2 cellular contexts compared by ENCODE assay signal in the genomic region with DNA sequence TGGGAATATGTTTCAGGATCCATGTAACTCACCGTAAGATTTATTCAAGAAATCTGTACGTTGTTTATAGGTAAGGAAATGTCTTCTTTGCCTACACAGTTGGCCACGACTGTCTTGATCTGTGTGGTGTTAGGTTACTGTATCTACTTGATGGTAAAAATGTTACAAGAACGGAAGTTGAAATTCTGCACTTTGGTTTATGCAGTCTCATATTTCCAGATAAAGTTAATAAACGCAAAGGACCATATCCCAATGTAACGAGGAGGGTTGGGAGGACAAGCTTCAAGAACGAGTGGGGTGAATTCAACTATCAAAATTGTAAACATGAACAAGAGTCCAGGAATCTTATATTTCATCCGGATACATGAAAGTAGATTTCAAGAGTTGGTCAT.
A peak's percentile ranks its signal among the peaks of the same experiment; 100 is the strongest.
TF ChIP-seq lines count a peak whose summit lies in the region.

No MANE protein-coding gene starts in this region.

TF ChIP-seq in HCT116, 20 proteins besides CTCF, POLR2A, EP300 and RAD21:
- TF ChIP-seq SIN3A (IDR thresholded peaks at IDR 0.05; ENCODE audit: low read depth) (no peak), JUND (IDR thresholded peaks at IDR 0.05) (no peak), EZH2phosphoT487 (IDR thresholded peaks at IDR 0.05; ENCODE audit: borderline replicate concordance) (no peak), TCF7L2 (IDR thresholded peaks at IDR 0.05; ENCODE audit: borderline replicate concordance, extremely low read depth, insufficient read depth, insufficient read length) (no peak), ELF1 (IDR thresholded peaks at IDR 0.05; ENCODE audit: borderline replicate concordance, low read depth) (no peak), FOSL1 (IDR thresholded peaks at IDR 0.05; ENCODE audit: low read depth) (no peak), YY1 (IDR thresholded peaks at IDR 0.05; ENCODE audit: extremely low read depth, insufficient replicate concordance, low read depth, low read length) (no peak), CEBPB (IDR thresholded peaks at IDR 0.05; ENCODE audit: low read depth) (no peak), EZH2 (IDR thresholded peaks at IDR 0.05) (no peak), SRF (IDR thresholded peaks at IDR 0.05; ENCODE audit: low read depth) (no peak), ZFX (IDR thresholded peaks at IDR 0.05) (no peak), POLR2AphosphoS5 (IDR thresholded peaks at IDR 0.05; ENCODE audit: low read depth, low read length) (no peak), ZNF274 (IDR thresholded peaks at IDR 0.05; ENCODE audit: low read depth, low read length) (no peak)
- TF ChIP-seq, protein P1, sequence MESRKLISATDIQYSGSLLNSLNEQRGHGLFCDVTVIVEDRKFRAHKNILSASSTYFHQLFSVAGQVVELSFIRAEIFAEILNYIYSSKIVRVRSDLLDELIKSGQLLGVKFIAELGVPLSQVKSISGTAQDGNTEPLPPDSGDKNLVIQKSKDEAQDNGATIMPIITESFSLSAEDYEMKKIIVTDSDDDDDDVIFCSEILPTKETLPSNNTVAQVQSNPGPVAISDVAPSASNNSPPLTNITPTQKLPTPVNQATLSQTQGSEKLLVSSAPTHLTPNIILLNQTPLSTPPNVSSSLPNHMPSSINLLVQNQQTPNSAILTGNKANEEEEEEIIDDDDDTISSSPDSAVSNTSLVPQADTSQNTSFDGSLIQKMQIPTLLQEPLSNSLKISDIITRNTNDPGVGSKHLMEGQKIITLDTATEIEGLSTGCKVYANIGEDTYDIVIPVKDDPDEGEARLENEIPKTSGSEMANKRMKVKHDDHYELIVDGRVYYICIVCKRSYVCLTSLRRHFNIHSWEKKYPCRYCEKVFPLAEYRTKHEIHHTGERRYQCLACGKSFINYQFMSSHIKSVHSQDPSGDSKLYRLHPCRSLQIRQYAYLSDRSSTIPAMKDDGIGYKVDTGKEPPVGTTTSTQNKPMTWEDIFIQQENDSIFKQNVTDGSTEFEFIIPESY (IDR thresholded peaks at IDR 0.05; ENCODE audit: extremely low read depth, insufficient replicate concordance, low read length), result no peak
- TF ChIP-seq, protein P2, sequence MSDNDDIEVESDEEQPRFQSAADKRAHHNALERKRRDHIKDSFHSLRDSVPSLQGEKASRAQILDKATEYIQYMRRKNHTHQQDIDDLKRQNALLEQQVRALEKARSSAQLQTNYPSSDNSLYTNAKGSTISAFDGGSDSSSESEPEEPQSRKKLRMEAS (IDR thresholded peaks at IDR 0.05), result no peak
- TF ChIP-seq, protein P3, sequence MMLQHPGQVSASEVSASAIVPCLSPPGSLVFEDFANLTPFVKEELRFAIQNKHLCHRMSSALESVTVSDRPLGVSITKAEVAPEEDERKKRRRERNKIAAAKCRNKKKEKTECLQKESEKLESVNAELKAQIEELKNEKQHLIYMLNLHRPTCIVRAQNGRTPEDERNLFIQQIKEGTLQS (IDR thresholded peaks at IDR 0.05), result no peak
- TF ChIP-seq, protein P4, sequence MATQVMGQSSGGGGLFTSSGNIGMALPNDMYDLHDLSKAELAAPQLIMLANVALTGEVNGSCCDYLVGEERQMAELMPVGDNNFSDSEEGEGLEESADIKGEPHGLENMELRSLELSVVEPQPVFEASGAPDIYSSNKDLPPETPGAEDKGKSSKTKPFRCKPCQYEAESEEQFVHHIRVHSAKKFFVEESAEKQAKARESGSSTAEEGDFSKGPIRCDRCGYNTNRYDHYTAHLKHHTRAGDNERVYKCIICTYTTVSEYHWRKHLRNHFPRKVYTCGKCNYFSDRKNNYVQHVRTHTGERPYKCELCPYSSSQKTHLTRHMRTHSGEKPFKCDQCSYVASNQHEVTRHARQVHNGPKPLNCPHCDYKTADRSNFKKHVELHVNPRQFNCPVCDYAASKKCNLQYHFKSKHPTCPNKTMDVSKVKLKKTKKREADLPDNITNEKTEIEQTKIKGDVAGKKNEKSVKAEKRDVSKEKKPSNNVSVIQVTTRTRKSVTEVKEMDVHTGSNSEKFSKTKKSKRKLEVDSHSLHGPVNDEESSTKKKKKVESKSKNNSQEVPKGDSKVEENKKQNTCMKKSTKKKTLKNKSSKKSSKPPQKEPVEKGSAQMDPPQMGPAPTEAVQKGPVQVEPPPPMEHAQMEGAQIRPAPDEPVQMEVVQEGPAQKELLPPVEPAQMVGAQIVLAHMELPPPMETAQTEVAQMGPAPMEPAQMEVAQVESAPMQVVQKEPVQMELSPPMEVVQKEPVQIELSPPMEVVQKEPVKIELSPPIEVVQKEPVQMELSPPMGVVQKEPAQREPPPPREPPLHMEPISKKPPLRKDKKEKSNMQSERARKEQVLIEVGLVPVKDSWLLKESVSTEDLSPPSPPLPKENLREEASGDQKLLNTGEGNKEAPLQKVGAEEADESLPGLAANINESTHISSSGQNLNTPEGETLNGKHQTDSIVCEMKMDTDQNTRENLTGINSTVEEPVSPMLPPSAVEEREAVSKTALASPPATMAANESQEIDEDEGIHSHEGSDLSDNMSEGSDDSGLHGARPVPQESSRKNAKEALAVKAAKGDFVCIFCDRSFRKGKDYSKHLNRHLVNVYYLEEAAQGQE (IDR thresholded peaks at IDR 0.05; ENCODE audit: low read depth), result no peak
TF ChIP-seq in HCT116: peak in this region for 0.

TF ChIP-seq in HepG2, 621 proteins besides CTCF, POLR2A, EP300 and RAD21 (continues in another document):
- TF ChIP-seq JUND (CRISPR knock-in tag; IDR thresholded peaks at IDR 0.05) (no peak), ERF (CRISPR knock-in tag; IDR thresholded peaks at IDR 0.05) (0 out of 2 replicates have a peak, but pooled peaks have one; percentile 3), KLF6 (CRISPR knock-in tag; IDR thresholded peaks at IDR 0.05) (0 out of 2 replicates have a peak, but pooled peaks have one; percentile 10), ZNF841 (CRISPR knock-in tag; IDR thresholded peaks at IDR 0.05; ENCODE audit: borderline replicate concordance) (no peak), SP4 (CRISPR knock-in tag; IDR thresholded peaks at IDR 0.05) (no peak), GFI1 (CRISPR knock-in tag; IDR thresholded peaks at IDR 0.05; ENCODE audit: borderline replicate concordance) (no peak), ARNT (IDR thresholded peaks at IDR 0.05) (no peak), TAF1 (CRISPR knock-in tag; IDR thresholded peaks at IDR 0.05) (0 out of 2 replicates have a peak, but pooled peaks have one; percentile 6), MIXL1 (CRISPR knock-in tag; IDR thresholded peaks at IDR 0.05) (0 out of 2 replicates have a peak, but pooled peaks have one; percentile 17), ZSCAN21 (CRISPR knock-in tag; IDR thresholded peaks at IDR 0.05; ENCODE audit: borderline replicate concordance) (0 out of 2 replicates have a peak, but pooled peaks have one; percentile 2), ZNF143 (CRISPR knock-in tag; IDR thresholded peaks at IDR 0.05) (no peak), ZNF564 (CRISPR knock-in tag; IDR thresholded peaks at IDR 0.05) (no peak), ZNF296 (CRISPR knock-in tag; conservative IDR thresholded peaks at IDR 0.05) (no peak), SIX1 (CRISPR knock-in tag; IDR thresholded peaks at IDR 0.05; ENCODE audit: borderline replicate concordance) (peak; percentile 89; the same call in 1 of the 2 replicates), AGO2 (optimal IDR thresholded peaks at IDR 0.05; ENCODE audit: low read depth, low read length) (no peak), CREM (IDR thresholded peaks at IDR 0.05) (no peak), CREM (CRISPR knock-in tag; IDR thresholded peaks at IDR 0.05) (no peak)
- TF ChIP-seq, protein P5, sequence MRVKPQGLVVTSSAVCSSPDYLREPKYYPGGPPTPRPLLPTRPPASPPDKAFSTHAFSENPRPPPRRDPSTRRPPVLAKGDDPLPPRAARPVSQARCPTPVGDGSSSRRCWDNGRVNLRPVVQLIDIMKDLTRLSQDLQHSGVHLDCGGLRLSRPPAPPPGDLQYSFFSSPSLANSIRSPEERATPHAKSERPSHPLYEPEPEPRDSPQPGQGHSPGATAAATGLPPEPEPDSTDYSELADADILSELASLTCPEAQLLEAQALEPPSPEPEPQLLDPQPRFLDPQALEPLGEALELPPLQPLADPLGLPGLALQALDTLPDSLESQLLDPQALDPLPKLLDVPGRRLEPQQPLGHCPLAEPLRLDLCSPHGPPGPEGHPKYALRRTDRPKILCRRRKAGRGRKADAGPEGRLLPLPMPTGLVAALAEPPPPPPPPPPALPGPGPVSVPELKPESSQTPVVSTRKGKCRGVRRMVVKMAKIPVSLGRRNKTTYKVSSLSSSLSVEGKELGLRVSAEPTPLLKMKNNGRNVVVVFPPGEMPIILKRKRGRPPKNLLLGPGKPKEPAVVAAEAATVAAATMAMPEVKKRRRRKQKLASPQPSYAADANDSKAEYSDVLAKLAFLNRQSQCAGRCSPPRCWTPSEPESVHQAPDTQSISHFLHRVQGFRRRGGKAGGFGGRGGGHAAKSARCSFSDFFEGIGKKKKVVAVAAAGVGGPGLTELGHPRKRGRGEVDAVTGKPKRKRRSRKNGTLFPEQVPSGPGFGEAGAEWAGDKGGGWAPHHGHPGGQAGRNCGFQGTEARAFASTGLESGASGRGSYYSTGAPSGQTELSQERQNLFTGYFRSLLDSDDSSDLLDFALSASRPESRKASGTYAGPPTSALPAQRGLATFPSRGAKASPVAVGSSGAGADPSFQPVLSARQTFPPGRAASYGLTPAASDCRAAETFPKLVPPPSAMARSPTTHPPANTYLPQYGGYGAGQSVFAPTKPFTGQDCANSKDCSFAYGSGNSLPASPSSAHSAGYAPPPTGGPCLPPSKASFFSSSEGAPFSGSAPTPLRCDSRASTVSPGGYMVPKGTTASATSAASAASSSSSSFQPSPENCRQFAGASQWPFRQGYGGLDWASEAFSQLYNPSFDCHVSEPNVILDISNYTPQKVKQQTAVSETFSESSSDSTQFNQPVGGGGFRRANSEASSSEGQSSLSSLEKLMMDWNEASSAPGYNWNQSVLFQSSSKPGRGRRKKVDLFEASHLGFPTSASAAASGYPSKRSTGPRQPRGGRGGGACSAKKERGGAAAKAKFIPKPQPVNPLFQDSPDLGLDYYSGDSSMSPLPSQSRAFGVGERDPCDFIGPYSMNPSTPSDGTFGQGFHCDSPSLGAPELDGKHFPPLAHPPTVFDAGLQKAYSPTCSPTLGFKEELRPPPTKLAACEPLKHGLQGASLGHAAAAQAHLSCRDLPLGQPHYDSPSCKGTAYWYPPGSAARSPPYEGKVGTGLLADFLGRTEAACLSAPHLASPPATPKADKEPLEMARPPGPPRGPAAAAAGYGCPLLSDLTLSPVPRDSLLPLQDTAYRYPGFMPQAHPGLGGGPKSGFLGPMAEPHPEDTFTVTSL (CRISPR knock-in tag; IDR thresholded peaks at IDR 0.05; ENCODE audit: borderline replicate concordance), result no peak
- TF ChIP-seq, protein P6, sequence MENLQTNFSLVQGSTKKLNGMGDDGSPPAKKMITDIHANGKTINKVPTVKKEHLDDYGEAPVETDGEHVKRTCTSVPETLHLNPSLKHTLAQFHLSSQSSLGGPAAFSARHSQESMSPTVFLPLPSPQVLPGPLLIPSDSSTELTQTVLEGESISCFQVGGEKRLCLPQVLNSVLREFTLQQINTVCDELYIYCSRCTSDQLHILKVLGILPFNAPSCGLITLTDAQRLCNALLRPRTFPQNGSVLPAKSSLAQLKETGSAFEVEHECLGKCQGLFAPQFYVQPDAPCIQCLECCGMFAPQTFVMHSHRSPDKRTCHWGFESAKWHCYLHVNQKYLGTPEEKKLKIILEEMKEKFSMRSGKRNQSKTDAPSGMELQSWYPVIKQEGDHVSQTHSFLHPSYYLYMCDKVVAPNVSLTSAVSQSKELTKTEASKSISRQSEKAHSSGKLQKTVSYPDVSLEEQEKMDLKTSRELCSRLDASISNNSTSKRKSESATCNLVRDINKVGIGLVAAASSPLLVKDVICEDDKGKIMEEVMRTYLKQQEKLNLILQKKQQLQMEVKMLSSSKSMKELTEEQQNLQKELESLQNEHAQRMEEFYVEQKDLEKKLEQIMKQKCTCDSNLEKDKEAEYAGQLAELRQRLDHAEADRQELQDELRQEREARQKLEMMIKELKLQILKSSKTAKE (CRISPR knock-in tag; IDR thresholded peaks at IDR 0.05; ENCODE audit: borderline replicate concordance), result no peak
- TF ChIP-seq, protein P7, sequence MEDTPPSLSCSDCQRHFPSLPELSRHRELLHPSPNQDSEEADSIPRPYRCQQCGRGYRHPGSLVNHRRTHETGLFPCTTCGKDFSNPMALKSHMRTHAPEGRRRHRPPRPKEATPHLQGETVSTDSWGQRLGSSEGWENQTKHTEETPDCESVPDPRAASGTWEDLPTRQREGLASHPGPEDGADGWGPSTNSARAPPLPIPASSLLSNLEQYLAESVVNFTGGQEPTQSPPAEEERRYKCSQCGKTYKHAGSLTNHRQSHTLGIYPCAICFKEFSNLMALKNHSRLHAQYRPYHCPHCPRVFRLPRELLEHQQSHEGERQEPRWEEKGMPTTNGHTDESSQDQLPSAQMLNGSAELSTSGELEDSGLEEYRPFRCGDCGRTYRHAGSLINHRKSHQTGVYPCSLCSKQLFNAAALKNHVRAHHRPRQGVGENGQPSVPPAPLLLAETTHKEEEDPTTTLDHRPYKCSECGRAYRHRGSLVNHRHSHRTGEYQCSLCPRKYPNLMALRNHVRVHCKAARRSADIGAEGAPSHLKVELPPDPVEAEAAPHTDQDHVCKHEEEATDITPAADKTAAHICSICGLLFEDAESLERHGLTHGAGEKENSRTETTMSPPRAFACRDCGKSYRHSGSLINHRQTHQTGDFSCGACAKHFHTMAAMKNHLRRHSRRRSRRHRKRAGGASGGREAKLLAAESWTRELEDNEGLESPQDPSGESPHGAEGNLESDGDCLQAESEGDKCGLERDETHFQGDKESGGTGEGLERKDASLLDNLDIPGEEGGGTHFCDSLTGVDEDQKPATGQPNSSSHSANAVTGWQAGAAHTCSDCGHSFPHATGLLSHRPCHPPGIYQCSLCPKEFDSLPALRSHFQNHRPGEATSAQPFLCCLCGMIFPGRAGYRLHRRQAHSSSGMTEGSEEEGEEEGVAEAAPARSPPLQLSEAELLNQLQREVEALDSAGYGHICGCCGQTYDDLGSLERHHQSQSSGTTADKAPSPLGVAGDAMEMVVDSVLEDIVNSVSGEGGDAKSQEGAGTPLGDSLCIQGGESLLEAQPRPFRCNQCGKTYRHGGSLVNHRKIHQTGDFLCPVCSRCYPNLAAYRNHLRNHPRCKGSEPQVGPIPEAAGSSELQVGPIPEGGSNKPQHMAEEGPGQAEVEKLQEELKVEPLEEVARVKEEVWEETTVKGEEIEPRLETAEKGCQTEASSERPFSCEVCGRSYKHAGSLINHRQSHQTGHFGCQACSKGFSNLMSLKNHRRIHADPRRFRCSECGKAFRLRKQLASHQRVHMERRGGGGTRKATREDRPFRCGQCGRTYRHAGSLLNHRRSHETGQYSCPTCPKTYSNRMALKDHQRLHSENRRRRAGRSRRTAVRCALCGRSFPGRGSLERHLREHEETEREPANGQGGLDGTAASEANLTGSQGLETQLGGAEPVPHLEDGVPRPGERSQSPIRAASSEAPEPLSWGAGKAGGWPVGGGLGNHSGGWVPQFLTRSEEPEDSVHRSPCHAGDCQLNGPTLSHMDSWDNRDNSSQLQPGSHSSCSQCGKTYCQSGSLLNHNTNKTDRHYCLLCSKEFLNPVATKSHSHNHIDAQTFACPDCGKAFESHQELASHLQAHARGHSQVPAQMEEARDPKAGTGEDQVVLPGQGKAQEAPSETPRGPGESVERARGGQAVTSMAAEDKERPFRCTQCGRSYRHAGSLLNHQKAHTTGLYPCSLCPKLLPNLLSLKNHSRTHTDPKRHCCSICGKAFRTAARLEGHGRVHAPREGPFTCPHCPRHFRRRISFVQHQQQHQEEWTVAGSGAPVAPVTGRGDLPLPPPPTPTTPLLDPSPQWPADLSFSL (CRISPR knock-in tag; IDR thresholded peaks at IDR 0.05), result no peak
- TF ChIP-seq, protein P8, sequence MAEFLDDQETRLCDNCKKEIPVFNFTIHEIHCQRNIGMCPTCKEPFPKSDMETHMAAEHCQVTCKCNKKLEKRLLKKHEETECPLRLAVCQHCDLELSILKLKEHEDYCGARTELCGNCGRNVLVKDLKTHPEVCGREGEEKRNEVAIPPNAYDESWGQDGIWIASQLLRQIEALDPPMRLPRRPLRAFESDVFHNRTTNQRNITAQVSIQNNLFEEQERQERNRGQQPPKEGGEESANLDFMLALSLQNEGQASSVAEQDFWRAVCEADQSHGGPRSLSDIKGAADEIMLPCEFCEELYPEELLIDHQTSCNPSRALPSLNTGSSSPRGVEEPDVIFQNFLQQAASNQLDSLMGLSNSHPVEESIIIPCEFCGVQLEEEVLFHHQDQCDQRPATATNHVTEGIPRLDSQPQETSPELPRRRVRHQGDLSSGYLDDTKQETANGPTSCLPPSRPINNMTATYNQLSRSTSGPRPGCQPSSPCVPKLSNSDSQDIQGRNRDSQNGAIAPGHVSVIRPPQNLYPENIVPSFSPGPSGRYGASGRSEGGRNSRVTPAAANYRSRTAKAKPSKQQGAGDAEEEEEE (CRISPR knock-in tag; IDR thresholded peaks at IDR 0.05; ENCODE audit: borderline replicate concordance), result no peak
